8 cellular contexts compared by ENCODE assay signal in genomic region chr5:14872070-14872989, GRCh38. TPM values are rescaled to one million over a fixed set of nuclear protein-coding genes. Genes with fewer than 3 reads are reported as not detected.
DNase-seq lines count a peak whose midpoint lies in the region; ATAC-seq and TF ChIP-seq lines count a peak whose summit lies in the region.

No MANE protein-coding gene starts in this region.

- peaks cover 39% of the 10 kb centered on the region for H3K4me1 Mint-ChIP-seq in activated naive CD4-positive, alpha-beta T cell treated with anti-CD3 and anti-CD28 coated beads, Interleukin-2, amount 50 U/mL, for 24 hours

- peak overlapping the region; percentile 65 for H3K4me3 ChIP-seq in AG09309 (ENCODE audit: control insufficient read depth, low read depth, low read length)
- peak overlapping the region; percentile 72 for H3K4me3 ChIP-seq in ovary
- H3K4me3 ChIP-seq in upper lobe of right lung: peak overlapping the region; percentile 81

- H3K27me3 Mint-ChIP-seq in activated naive CD4-positive, alpha-beta T cell treated with anti-CD3 and anti-CD28 coated beads, Interleukin-2, amount 50 U/mL, for 24 hours: no peaks in the 10 kb centered on the region

- H3K9me3 Mint-ChIP-seq in activated naive CD4-positive, alpha-beta T cell treated with anti-CD3 and anti-CD28 coated beads, Interleukin-2, amount 50 U/mL, for 24 hours: no peaks in the 10 kb centered on the region

- no peaks in the 10 kb centered on the region for H3K9me3 ChIP-seq in ovary
- no peaks in the 10 kb centered on the region for H3K9me3 ChIP-seq in upper lobe of right lung

- peak overlapping the region; percentile 86 for H3K27ac Mint-ChIP-seq in activated naive CD4-positive, alpha-beta T cell treated with anti-CD3 and anti-CD28 coated beads, Interleukin-2, amount 50 U/mL, for 24 hours

- H3K27ac ChIP-seq in ovary (peak overlapping the region; percentile 93 to 98), upper lobe of right lung (peak overlapping the region; percentile 89)

- DNase-seq in AG09309 (ENCODE audit: low read depth): no peak
- peak; percentile 68 to 86 for DNase-seq in SHP77 (lab: John Stamatoyannopoulos, UW)
- peak; percentile 86 for DNase-seq in Right ventricle myocardium superior
- peak; percentile 47 to 79 (median 53) for DNase-seq in ovary
- DNase-seq in upper lobe of right lung: peak; percentile 83

- ATAC-seq in GM19035 (IDR thresholded peaks at IDR 0.05; ENCODE audit: unreplicated experiment): peak; percentile 49
- ATAC-seq in HG03196 (IDR thresholded peaks at IDR 0.05; ENCODE audit: unreplicated experiment): peak; percentile 45
- peak; percentile 75 for ATAC-seq in Right ventricle myocardium superior (ENCODE audit: poor library complexity)
- ATAC-seq in upper lobe of right lung: peak; percentile 81

- H3K4me1 ChIP-seq in ovary (ENCODE audit: insufficient read depth) (peaks cover 4% of the 10 kb centered on the region), upper lobe of right lung (peaks cover 24% of the 10 kb centered on the region)

- H3K27me3 ChIP-seq in ovary (no peaks in the 10 kb centered on the region), upper lobe of right lung (no peaks in the 10 kb centered on the region)

- H3K36me3 ChIP-seq in ovary: no peaks in the 10 kb centered on the region
- no peaks in the 10 kb centered on the region for H3K36me3 ChIP-seq in upper lobe of right lung

- H3K4me3 Mint-ChIP-seq in activated naive CD4-positive, alpha-beta T cell treated with anti-CD3 and anti-CD28 coated beads, Interleukin-2, amount 50 U/mL, for 24 hours: peak overlapping the region; percentile 92

- WGBS in ovary, 3 donors: 4 to 7% (median 5%) methylated on average over 51 to 69 of the region's 73 CpGs

- no peak for TF ChIP-seq POLR2A in ovary (IDR thresholded peaks at IDR 0.05)

- TF ChIP-seq CTCF in AG09309 (IDR thresholded peaks at IDR 0.05; ENCODE audit: control insufficient read depth, insufficient read depth, low read depth, low read length, missing control alignments) (peak; percentile 7), ovary (IDR thresholded peaks at IDR 0.05) (peak in 1 of 3 donors; percentile 11), upper lobe of right lung (IDR thresholded peaks at IDR 0.05) (peak; percentile 22)

- intact Hi-C loops in Right ventricle myocardium superior (cut with DNase I) (loop anchor here (5.0 kb wide), 2 partner anchors 130 to 145 kb away; no protein-coding TSS in a partner anchor), ovary (cut with DNase I) (no loop called here), upper lobe of right lung (cut with DNase I) (no loop called here)

- no peak for TF ChIP-seq EP300 in ovary (IDR thresholded peaks at IDR 0.05)

- H3K36me3 Mint-ChIP-seq in activated naive CD4-positive, alpha-beta T cell treated with anti-CD3 and anti-CD28 coated beads, Interleukin-2, amount 50 U/mL, for 24 hours: peaks cover 7% of the 10 kb centered on the region

RNA-seq across cellular contexts. Expression of gene ANKH, which starts 0.8 kb away (rescaled TPM):
- total RNA-seq in Right ventricle myocardium superior (144 TPM), ovary (10 to 100 TPM; 26.1 to 80.7 (median 48.3) TPM), upper lobe of right lung (67.2 TPM)
- 10 to 100 TPM; 17.2 to 29.2 TPM for polyA plus RNA-seq in ovary
